In the genomic region with DNA sequence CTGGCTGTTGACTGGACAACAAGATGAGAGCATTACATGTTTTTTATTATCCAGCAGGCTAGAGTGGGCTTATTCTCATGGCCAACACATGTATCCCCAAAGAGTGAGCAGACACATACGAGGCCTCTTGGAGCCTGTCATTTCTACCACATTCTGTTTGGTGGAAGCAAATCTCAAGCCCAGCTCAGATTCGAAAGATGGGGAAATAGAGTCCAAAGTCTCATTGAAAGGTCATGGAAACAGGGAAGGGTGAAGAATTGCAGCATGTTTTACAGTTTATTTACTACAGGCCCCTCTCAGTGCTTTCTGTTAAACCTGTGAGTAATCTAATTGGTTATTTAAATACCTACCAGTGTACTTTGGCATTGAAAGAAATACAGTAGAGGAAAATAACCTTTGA, we compare ENCODE assay signal across 1 cellular context.
TF ChIP-seq lines count a peak whose summit lies in the region.

No MANE protein-coding gene starts in this region.

TF ChIP-seq in HepG2, 621 proteins besides CTCF, POLR2A, EP300 and RAD21 (continued from another document and continues in another):
- TF ChIP-seq, protein P1, sequence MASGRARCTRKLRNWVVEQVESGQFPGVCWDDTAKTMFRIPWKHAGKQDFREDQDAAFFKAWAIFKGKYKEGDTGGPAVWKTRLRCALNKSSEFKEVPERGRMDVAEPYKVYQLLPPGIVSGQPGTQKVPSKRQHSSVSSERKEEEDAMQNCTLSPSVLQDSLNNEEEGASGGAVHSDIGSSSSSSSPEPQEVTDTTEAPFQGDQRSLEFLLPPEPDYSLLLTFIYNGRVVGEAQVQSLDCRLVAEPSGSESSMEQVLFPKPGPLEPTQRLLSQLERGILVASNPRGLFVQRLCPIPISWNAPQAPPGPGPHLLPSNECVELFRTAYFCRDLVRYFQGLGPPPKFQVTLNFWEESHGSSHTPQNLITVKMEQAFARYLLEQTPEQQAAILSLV (CRISPR knock-in tag; IDR thresholded peaks at IDR 0.05; ENCODE audit: borderline replicate concordance), result no peak
- TF ChIP-seq MEIS1 (CRISPR knock-in tag; IDR thresholded peaks at IDR 0.05; ENCODE audit: borderline replicate concordance) (0 out of 2 replicates have a peak, but pooled peaks have one; percentile 75), ZMYM4 (CRISPR knock-in tag; IDR thresholded peaks at IDR 0.05) (peak; percentile 84), PHF21A (CRISPR knock-in tag; IDR thresholded peaks at IDR 0.05) (0 out of 2 replicates have a peak, but pooled peaks have one; percentile 56), CHD4 (IDR thresholded peaks at IDR 0.05; ENCODE audit: borderline replicate concordance, low read length) (peak; percentile 24; the same call in 1 of the 2 replicates), SMAD3 (CRISPR knock-in tag; IDR thresholded peaks at IDR 0.05) (no peak; the same call in 1 of the 2 replicates), SCMH1 (CRISPR knock-in tag; IDR thresholded peaks at IDR 0.05; ENCODE audit: borderline replicate concordance) (no peak), SOX6 (IDR thresholded peaks at IDR 0.05) (no peak), SOX6 (CRISPR knock-in tag; IDR thresholded peaks at IDR 0.05) (peak; percentile 85), WIZ (CRISPR knock-in tag; IDR thresholded peaks at IDR 0.05) (0 out of 2 replicates have a peak, but pooled peaks have one; percentile 70), NR2F6 (IDR thresholded peaks at IDR 0.05) (peak; percentile 97), NR2F6 (CRISPR knock-in tag; IDR thresholded peaks at IDR 0.05) (peak; percentile 98), ZNF567 (CRISPR knock-in tag; IDR thresholded peaks at IDR 0.05; ENCODE audit: borderline replicate concordance) (no peak), NR2F1 (CRISPR knock-in tag; IDR thresholded peaks at IDR 0.05) (peak; percentile 95 to 98), PAX8 (CRISPR knock-in tag; IDR thresholded peaks at IDR 0.05; ENCODE audit: borderline replicate concordance) (no peak), TARDBP (CRISPR knock-in tag; IDR thresholded peaks at IDR 0.05) (peak; percentile 61; the same call in 1 of the 2 replicates), HOXD1 (CRISPR knock-in tag; IDR thresholded peaks at IDR 0.05) (no peak), HOXA5 (CRISPR knock-in tag; IDR thresholded peaks at IDR 0.05) (peak; percentile 74; the same call in 1 of the 2 replicates), ATF7 (IDR thresholded peaks at IDR 0.05) (0 out of 2 replicates have a peak, but pooled peaks have one; percentile 12), ATF7 (CRISPR knock-in tag; IDR thresholded peaks at IDR 0.05) (no peak), SMARCC2 (IDR thresholded peaks at IDR 0.05) (no peak), POGZ (CRISPR knock-in tag; IDR thresholded peaks at IDR 0.05) (peak; percentile 94), ZNF570 (CRISPR knock-in tag; IDR thresholded peaks at IDR 0.05; ENCODE audit: borderline replicate concordance) (no peak), U2AF2 (IDR thresholded peaks at IDR 0.05; ENCODE audit: low read depth, low read length) (no peak), ELF3 (CRISPR knock-in tag; IDR thresholded peaks at IDR 0.05) (peak; percentile 82), ZNF768 (CRISPR knock-in tag; IDR thresholded peaks at IDR 0.05) (no peak)
- TF ChIP-seq, protein P2, sequence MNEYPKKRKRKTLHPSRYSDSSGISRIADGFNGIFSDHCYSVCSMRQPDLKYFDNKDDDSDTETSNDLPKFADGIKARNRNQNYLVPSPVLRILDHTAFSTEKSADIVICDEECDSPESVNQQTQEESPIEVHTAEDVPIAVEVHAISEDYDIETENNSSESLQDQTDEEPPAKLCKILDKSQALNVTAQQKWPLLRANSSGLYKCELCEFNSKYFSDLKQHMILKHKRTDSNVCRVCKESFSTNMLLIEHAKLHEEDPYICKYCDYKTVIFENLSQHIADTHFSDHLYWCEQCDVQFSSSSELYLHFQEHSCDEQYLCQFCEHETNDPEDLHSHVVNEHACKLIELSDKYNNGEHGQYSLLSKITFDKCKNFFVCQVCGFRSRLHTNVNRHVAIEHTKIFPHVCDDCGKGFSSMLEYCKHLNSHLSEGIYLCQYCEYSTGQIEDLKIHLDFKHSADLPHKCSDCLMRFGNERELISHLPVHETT (CRISPR knock-in tag; conservative IDR thresholded peaks at IDR 0.05), result no peak
- TF ChIP-seq, protein P3, sequence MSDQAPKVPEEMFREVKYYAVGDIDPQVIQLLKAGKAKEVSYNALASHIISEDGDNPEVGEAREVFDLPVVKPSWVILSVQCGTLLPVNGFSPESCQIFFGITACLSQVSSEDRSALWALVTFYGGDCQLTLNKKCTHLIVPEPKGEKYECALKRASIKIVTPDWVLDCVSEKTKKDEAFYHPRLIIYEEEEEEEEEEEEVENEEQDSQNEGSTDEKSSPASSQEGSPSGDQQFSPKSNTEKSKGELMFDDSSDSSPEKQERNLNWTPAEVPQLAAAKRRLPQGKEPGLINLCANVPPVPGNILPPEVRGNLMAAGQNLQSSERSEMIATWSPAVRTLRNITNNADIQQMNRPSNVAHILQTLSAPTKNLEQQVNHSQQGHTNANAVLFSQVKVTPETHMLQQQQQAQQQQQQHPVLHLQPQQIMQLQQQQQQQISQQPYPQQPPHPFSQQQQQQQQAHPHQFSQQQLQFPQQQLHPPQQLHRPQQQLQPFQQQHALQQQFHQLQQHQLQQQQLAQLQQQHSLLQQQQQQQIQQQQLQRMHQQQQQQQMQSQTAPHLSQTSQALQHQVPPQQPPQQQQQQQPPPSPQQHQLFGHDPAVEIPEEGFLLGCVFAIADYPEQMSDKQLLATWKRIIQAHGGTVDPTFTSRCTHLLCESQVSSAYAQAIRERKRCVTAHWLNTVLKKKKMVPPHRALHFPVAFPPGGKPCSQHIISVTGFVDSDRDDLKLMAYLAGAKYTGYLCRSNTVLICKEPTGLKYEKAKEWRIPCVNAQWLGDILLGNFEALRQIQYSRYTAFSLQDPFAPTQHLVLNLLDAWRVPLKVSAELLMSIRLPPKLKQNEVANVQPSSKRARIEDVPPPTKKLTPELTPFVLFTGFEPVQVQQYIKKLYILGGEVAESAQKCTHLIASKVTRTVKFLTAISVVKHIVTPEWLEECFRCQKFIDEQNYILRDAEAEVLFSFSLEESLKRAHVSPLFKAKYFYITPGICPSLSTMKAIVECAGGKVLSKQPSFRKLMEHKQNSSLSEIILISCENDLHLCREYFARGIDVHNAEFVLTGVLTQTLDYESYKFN (CRISPR knock-in tag; conservative IDR thresholded peaks at IDR 0.05), result peak; percentile 92
- TF ChIP-seq, protein P4, sequence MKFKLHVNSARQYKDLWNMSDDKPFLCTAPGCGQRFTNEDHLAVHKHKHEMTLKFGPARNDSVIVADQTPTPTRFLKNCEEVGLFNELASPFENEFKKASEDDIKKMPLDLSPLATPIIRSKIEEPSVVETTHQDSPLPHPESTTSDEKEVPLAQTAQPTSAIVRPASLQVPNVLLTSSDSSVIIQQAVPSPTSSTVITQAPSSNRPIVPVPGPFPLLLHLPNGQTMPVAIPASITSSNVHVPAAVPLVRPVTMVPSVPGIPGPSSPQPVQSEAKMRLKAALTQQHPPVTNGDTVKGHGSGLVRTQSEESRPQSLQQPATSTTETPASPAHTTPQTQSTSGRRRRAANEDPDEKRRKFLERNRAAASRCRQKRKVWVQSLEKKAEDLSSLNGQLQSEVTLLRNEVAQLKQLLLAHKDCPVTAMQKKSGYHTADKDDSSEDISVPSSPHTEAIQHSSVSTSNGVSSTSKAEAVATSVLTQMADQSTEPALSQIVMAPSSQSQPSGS (CRISPR knock-in tag; IDR thresholded peaks at IDR 0.05), result peak; percentile 45; the same call in 1 of the 2 replicates
- TF ChIP-seq, protein P5, sequence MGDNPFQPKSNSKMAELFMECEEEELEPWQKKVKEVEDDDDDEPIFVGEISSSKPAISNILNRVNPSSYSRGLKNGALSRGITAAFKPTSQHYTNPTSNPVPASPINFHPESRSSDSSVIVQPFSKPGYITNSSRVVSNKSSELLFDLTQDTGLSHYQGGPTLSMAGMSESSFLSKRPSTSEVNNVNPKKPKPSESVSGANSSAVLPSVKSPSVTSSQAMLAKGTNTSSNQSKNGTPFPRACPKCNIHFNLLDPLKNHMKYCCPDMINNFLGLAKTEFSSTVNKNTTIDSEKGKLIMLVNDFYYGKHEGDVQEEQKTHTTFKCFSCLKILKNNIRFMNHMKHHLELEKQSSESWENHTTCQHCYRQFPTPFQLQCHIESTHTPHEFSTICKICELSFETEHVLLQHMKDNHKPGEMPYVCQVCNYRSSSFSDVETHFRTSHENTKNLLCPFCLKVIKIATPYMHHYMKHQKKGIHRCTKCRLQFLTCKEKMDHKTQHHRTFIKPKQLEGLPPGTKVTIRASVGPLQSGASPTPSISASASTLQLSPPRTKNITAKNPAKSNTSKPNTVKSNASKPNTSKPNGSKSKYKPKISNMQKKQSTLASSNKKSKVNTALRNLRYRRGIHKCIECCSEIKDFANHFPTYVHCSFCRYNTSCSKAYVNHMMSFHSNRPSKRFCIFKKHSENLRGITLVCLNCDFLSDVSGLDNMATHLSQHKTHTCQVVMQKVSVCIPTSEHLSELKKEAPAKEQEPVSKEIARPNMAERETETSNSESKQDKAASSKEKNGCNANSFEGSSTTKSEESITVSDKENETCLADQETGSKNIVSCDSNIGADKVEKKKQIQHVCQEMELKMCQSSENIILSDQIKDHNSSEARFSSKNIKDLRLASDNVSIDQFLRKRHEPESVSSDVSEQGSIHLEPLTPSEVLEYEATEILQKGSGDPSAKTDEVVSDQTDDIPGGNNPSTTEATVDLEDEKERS (CRISPR knock-in tag; IDR thresholded peaks at IDR 0.05), result peak; percentile 88
- TF ChIP-seq, protein P6, sequence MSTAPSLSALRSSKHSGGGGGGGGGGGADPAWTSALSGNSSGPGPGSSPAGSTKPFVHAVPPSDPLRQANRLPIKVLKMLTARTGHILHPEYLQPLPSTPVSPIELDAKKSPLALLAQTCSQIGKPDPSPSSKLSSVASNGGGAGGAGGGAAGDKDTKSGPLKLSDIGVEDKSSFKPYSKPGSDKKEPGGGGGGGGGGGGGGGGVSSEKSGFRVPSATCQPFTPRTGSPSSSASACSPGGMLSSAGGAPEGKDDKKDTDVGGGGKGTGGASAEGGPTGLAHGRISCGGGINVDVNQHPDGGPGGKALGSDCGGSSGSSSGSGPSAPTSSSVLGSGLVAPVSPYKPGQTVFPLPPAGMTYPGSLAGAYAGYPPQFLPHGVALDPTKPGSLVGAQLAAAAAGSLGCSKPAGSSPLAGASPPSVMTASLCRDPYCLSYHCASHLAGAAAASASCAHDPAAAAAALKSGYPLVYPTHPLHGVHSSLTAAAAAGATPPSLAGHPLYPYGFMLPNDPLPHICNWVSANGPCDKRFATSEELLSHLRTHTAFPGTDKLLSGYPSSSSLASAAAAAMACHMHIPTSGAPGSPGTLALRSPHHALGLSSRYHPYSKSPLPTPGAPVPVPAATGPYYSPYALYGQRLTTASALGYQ (CRISPR knock-in tag; IDR thresholded peaks at IDR 0.05), result peak; percentile 55; the same call in 1 of the 2 replicates
- TF ChIP-seq, protein P7, sequence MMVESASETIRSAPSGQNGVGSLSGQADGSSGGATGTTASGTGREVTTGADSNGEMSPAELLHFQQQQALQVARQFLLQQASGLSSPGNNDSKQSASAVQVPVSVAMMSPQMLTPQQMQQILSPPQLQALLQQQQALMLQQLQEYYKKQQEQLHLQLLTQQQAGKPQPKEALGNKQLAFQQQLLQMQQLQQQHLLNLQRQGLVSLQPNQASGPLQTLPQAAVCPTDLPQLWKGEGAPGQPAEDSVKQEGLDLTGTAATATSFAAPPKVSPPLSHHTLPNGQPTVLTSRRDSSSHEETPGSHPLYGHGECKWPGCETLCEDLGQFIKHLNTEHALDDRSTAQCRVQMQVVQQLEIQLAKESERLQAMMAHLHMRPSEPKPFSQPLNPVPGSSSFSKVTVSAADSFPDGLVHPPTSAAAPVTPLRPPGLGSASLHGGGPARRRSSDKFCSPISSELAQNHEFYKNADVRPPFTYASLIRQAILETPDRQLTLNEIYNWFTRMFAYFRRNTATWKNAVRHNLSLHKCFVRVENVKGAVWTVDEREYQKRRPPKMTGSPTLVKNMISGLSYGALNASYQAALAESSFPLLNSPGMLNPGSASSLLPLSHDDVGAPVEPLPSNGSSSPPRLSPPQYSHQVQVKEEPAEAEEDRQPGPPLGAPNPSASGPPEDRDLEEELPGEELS (CRISPR knock-in tag; IDR thresholded peaks at IDR 0.05), result peak; percentile 86
- TF ChIP-seq, protein P8, sequence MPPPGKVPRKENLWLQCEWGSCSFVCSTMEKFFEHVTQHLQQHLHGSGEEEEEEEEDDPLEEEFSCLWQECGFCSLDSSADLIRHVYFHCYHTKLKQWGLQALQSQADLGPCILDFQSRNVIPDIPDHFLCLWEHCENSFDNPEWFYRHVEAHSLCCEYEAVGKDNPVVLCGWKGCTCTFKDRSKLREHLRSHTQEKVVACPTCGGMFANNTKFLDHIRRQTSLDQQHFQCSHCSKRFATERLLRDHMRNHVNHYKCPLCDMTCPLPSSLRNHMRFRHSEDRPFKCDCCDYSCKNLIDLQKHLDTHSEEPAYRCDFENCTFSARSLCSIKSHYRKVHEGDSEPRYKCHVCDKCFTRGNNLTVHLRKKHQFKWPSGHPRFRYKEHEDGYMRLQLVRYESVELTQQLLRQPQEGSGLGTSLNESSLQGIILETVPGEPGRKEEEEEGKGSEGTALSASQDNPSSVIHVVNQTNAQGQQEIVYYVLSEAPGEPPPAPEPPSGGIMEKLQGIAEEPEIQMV (CRISPR knock-in tag; IDR thresholded peaks at IDR 0.05; ENCODE audit: low read depth), result no peak
- TF ChIP-seq, protein P9, sequence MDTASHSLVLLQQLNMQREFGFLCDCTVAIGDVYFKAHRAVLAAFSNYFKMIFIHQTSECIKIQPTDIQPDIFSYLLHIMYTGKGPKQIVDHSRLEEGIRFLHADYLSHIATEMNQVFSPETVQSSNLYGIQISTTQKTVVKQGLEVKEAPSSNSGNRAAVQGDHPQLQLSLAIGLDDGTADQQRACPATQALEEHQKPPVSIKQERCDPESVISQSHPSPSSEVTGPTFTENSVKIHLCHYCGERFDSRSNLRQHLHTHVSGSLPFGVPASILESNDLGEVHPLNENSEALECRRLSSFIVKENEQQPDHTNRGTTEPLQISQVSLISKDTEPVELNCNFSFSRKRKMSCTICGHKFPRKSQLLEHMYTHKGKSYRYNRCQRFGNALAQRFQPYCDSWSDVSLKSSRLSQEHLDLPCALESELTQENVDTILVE (CRISPR knock-in tag; IDR thresholded peaks at IDR 0.05), result no peak
- TF ChIP-seq, protein P10, sequence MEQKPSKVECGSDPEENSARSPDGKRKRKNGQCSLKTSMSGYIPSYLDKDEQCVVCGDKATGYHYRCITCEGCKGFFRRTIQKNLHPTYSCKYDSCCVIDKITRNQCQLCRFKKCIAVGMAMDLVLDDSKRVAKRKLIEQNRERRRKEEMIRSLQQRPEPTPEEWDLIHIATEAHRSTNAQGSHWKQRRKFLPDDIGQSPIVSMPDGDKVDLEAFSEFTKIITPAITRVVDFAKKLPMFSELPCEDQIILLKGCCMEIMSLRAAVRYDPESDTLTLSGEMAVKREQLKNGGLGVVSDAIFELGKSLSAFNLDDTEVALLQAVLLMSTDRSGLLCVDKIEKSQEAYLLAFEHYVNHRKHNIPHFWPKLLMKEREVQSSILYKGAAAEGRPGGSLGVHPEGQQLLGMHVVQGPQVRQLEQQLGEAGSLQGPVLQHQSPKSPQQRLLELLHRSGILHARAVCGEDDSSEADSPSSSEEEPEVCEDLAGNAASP (CRISPR knock-in tag; IDR thresholded peaks at IDR 0.05; ENCODE audit: borderline replicate concordance), result peak; percentile 36; the same call in 1 of the 2 replicates
- TF ChIP-seq, protein P11, sequence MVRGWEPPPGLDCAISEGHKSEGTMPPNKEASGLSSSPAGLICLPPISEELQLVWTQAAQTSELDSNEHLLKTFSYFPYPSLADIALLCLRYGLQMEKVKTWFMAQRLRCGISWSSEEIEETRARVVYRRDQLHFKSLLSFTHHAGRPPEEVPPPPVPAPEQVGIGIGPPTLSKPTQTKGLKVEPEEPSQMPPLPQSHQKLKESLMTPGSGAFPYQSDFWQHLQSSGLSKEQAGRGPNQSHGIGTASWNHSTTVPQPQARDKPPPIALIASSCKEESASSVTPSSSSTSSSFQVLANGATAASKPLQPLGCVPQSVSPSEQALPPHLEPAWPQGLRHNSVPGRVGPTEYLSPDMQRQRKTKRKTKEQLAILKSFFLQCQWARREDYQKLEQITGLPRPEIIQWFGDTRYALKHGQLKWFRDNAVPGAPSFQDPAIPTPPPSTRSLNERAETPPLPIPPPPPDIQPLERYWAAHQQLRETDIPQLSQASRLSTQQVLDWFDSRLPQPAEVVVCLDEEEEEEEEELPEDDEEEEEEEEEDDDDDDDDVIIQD (CRISPR knock-in tag; IDR thresholded peaks at IDR 0.05; ENCODE audit: low read depth), result peak; percentile 98
